Comparison of ENCODE assay signal across 27 cellular contexts in the genomic region with DNA sequence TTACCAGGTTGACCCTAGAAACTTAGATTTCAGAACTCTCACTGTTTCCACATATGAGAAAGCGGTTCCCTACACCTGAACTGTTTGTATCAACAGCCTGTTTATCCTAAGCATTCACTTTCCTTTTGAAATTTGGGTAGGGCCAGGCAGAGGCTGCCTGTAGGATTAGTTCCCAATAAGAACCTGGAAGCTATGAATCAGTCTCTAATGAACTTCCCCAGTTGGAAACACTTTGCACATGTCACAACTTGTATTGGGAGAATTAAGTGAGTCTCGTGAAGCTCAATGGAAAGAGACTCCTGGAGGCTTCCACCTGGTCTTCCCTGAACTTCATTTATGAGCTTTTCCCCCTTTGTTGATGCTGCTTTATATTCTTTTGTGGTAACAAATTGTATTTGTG.
"Had no signal": no experiment of that assay in that cellular context is flagged by ENCODE, and none has a peak within 500 bp of the region (broad histone marks: within the 10 kb centered on the region; RNA-seq: fewer than 3 reads in every experiment).

No MANE protein-coding gene starts in this region.

- H3K27me3 ChIP-seq: ascending aorta, body of pancreas, cardiac muscle cell, SJCRH30 had no signal

- H3K27ac ChIP-seq: ascending aorta, body of pancreas, cardiac muscle cell, SJCRH30, VCaP had no signal

- H3K4me3 Mint-ChIP-seq: activated CD4-positive, alpha-beta memory T cell treated with anti-CD3 and anti-CD28 coated beads, Interleukin-2, amount 10 ng/mL, durations not matched to agents 7 days and 5 days; activated CD4-positive, alpha-beta T cell treated with anti-CD3 and anti-CD28 coated beads, Interleukin-2, amount 10 ng/mL, durations not matched to agents 7 days and 5 days; activated naive CD4-positive, alpha-beta T cell treated with anti-CD3 and anti-CD28 coated beads, Interleukin-2, amount 50 U/mL, for 24 hours; activated T-cell treated with anti-CD3 and anti-CD28 coated beads, Interleukin-2, amount 50 U/mL, for 24 hours; activated T-helper 1 cell treated with anti-CD3 and anti-CD28 coated beads, Interleukin-12 subunit alpha, Interleukin-12 subunit beta, Interleukin-2, Interleukin-4 antibody, amounts not matched to agents 30 ng/mL and 10 ng/mL and 1 ng/mL, durations not matched to agents 14 hours and 24 hours and 36 hours had no signal

- H3K4me1 ChIP-seq: ascending aorta, body of pancreas had no signal

- H3K27ac Mint-ChIP-seq: activated CD4-positive, alpha-beta memory T cell treated with anti-CD3 and anti-CD28 coated beads, Interleukin-2, amount 10 ng/mL, durations not matched to agents 7 days and 5 days; activated CD4-positive, alpha-beta T cell treated with anti-CD3 and anti-CD28 coated beads, Interleukin-2, amount 10 ng/mL, durations not matched to agents 7 days and 5 days; activated naive CD4-positive, alpha-beta T cell treated with anti-CD3 and anti-CD28 coated beads, Interleukin-2, amount 50 U/mL, for 24 hours; activated T-cell treated with anti-CD3 and anti-CD28 coated beads, Interleukin-2, amount 50 U/mL, for 24 hours; activated T-helper 1 cell treated with anti-CD3 and anti-CD28 coated beads, Interleukin-12 subunit alpha, Interleukin-12 subunit beta, Interleukin-2, Interleukin-4 antibody, amounts not matched to agents 30 ng/mL and 10 ng/mL and 1 ng/mL, durations not matched to agents 14 hours and 24 hours and 36 hours had no signal

- H3K27me3 Mint-ChIP-seq: activated naive CD4-positive, alpha-beta T cell treated with anti-CD3 and anti-CD28 coated beads, Interleukin-2, amount 50 U/mL, for 24 hours; activated T-cell treated with anti-CD3 and anti-CD28 coated beads, Interleukin-2, amount 50 U/mL, for 24 hours had no signal

- ATAC-seq: body of pancreas, K562 had no signal

- H3K4me1 Mint-ChIP-seq: activated CD4-positive, alpha-beta memory T cell treated with anti-CD3 and anti-CD28 coated beads, Interleukin-2, amount 10 ng/mL, durations not matched to agents 7 days and 5 days; activated CD4-positive, alpha-beta T cell treated with anti-CD3 and anti-CD28 coated beads, Interleukin-2, amount 10 ng/mL, durations not matched to agents 7 days and 5 days; activated naive CD4-positive, alpha-beta T cell treated with anti-CD3 and anti-CD28 coated beads, Interleukin-2, amount 50 U/mL, for 24 hours had no signal

- H3K4me2 ChIP-seq: SK-N-SH had no signal

- H3K36me3 Mint-ChIP-seq: activated naive CD4-positive, alpha-beta T cell treated with anti-CD3 and anti-CD28 coated beads, Interleukin-2, amount 50 U/mL, for 24 hours had no signal

- DNase-seq: activated CD4-positive, alpha-beta memory T cell treated with anti-CD3 and anti-CD28 coated beads, Interleukin-2, amount 10 ng/mL, durations not matched to agents 7 days and 5 days; activated CD4-positive, alpha-beta T cell treated with anti-CD3 and anti-CD28 coated beads, Interleukin-2, amount 10 ng/mL, durations not matched to agents 7 days and 5 days; activated CD4-positive, CD25-positive, alpha-beta regulatory T cell; activated effector memory CD4-positive, alpha-beta T cell treated with Interleukin-2 at 50 U/mL for 16 hours; activated naive CD4-positive, alpha-beta T cell; activated T-cell treated with anti-CD3 and anti-CD28 coated beads, Interleukin-2, amount 50 U/mL, for 24 hours; amniotic stem cell; body of pancreas; Karpas-422; NCI-H1105 treated with DMSO at 0.1 percent for 48 hours; NCI-H1436 treated with DMSO at 0.1 percent for 48 hours; NCI-H187; NCI-H2081; NCI-H345; NCI-H510A; NCI-H526 treated with DMSO at 0.1 percent for 48 hours; NCI-H82; Right ventricle myocardium superior; SJCRH30; SK-N-SH; T-helper 1 cell had no signal

- H3K9me3 Mint-ChIP-seq: activated CD4-positive, alpha-beta memory T cell treated with anti-CD3 and anti-CD28 coated beads, Interleukin-2, amount 10 ng/mL, durations not matched to agents 7 days and 5 days had no signal

- H3K9me3 ChIP-seq: ascending aorta, body of pancreas, SJCRH30, SK-N-SH had no signal

- H3K9ac ChIP-seq: SK-N-SH had no signal

- H3K4me3 ChIP-seq: ascending aorta, body of pancreas, cardiac muscle cell, K562, SJCRH30 had no signal

- H3K36me3 ChIP-seq: ascending aorta, cardiac muscle cell, SJCRH30 had no signal
